In the genomic region with DNA sequence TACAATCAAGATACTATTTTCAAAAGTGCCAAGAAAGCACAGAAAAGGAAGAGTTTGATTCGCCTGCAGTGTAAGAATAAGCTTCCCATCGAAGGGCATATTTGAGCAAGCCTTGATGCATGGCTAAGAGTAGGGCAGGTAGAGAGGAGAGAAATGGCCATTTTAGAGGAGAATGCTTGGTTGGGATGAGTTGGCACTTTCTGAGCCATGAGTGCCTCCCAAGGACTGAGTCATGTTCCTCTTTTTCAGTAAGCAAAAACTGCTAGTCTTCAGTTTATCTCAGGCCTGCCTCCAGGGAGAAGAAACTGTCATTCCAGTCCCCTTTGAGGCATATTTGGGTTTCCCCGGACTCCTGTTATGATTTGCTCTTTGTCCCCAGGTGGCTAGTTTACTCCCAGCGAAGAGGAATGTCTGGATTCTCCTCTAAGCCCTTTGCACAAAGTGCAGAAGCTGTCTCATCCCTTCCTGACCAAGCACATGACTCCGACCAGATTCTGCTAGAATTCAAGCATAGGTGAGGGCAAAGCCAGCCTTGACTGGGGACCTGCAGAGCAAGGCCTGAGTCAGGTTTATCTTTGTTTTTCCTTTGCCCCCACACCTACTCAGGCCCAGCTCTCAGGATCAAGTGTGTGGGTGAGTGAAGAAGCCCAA, we compare ENCODE assay signal across 10 cellular contexts.
DNase-seq lines count a peak whose midpoint lies in the region; ATAC-seq and TF ChIP-seq lines count a peak whose summit lies in the region.
"Had no signal": no experiment of that assay in that cellular context is flagged by ENCODE, and none has a peak within 500 bp of the region (broad histone marks: within the 10 kb centered on the region; RNA-seq: fewer than 3 reads in every experiment).

No MANE protein-coding gene starts in this region.

- DNase-seq in CD1c-positive myeloid dendritic cell (ENCODE audit: extremely low spot score) = peak; percentile 68
- peak; percentile 17 to 54 for DNase-seq in NOMO-1 (lab: John Stamatoyannopoulos, UW; ENCODE audit: unreplicated experiment in 2 of 2)
- DNase-seq in foreskin fibroblast = peak; percentile 59 to 78
- no peak for DNase-seq in Calu3
- no peak for DNase-seq in NCI-H526 (lab: John Stamatoyannopoulos, UW)
- no peak for DNase-seq in Right ventricle myocardium inferior (ENCODE audit: missing footprints)
- DNase-seq in immature natural killer cell = no peak

- BruUV-seq in Calu3 (replicated peaks; lab: Mats Ljungman, UMichigan) = no TSS peak

- ATAC-seq in Right ventricle myocardium inferior = no peak

- POLR2A ChIA-PET in HEK293 (lab: Yijun Ruan, JAX) = no interaction called here

- no peak overlapping the region for H3K4me3 ChIP-seq in HEK293 (ENCODE audit: low read depth, low read length)
- no peak overlapping the region for H3K4me3 ChIP-seq in foreskin fibroblast (ENCODE audit: low read depth in 1 of 2, low read length in 2 of 2)
- H3K4me3 ChIP-seq: lung, vagina had no signal

- TF ChIP-seq CTCF in HEK293 (tag by site-specific recombination; IDR thresholded peaks at IDR 0.05) (no peak), foreskin fibroblast (IDR thresholded peaks at IDR 0.05; ENCODE audit: low read depth, low read length) (no peak), Calu3 (IDR thresholded peaks at IDR 0.05; ENCODE audit: unreplicated experiment) (no peak)

- no peaks in the 10 kb centered on the region for H3K36me3 ChIP-seq in HEK293 (ENCODE audit: control insufficient read depth in 2 of 2, insufficient read depth in 1 of 2, low read length in 2 of 2)
- H3K36me3 ChIP-seq: vagina had no signal

- H3K27ac Mint-ChIP-seq in Calu3 (ENCODE audit: unreplicated experiment) (no peak overlapping the region), immature natural killer cell (no peak overlapping the region)

- no peaks in the 10 kb centered on the region for H3K4me1 ChIP-seq in HEK293 (ENCODE audit: control insufficient read depth, insufficient read depth, low read length)
- H3K4me1 ChIP-seq: vagina had no signal

- H3K9me3 Mint-ChIP-seq in Calu3 (ENCODE audit: low read depth, unreplicated experiment) = peaks cover 6% of the 10 kb centered on the region
- no peaks in the 10 kb centered on the region for H3K9me3 Mint-ChIP-seq in immature natural killer cell

- H3K36me3 Mint-ChIP-seq in Calu3 (ENCODE audit: insufficient read depth, unreplicated experiment) (no peaks in the 10 kb centered on the region), immature natural killer cell (no peaks in the 10 kb centered on the region)

- H3K4me1 Mint-ChIP-seq in Calu3 (ENCODE audit: low read depth, unreplicated experiment) (peaks cover 12% of the 10 kb centered on the region), immature natural killer cell (no peaks in the 10 kb centered on the region)

- no peak overlapping the region for H3K27ac ChIP-seq in HEK293 (ENCODE audit: extremely low read depth, low read depth, low read length)
- H3K27ac ChIP-seq: vagina had no signal

- H3K4me3 Mint-ChIP-seq in Calu3 (ENCODE audit: low read depth, unreplicated experiment) (no peak overlapping the region), immature natural killer cell (no peak overlapping the region)

- intact Hi-C loops in Calu3 (cut with micrococcal nuclease; ENCODE audit: unreplicated experiment) (no loop called here), Right ventricle myocardium inferior (cut with DNase I) (no loop called here)

- no peaks in the 10 kb centered on the region for H3K9me3 ChIP-seq in HEK293 (ENCODE audit: control insufficient read depth, insufficient read depth, low read depth, low read length)
- H3K9me3 ChIP-seq: vagina had no signal

- peaks cover 46% of the 10 kb centered on the region for H3K27me3 Mint-ChIP-seq in Calu3 (ENCODE audit: unreplicated experiment)
- H3K27me3 Mint-ChIP-seq in immature natural killer cell (ENCODE audit: low read depth in 3 of 3) = peaks cover 2 to 9% (median 2%) of the 10 kb centered on the region in 3 donors

- CTCF ChIA-PET in HEK293 (lab: Yijun Ruan, JAX) (no interaction called here), Calu3 (lab: Charles Lee) (no interaction called here)

TF ChIP-seq in HEK293, 187 proteins besides CTCF, POLR2A, EP300 and RAD21:
- TF ChIP-seq ZFHX2 (tag by site-specific recombination; conservative IDR thresholded peaks at IDR 0.05) (0 out of 2 replicates have a peak, but pooled peaks have one; percentile 14), ZNF366 (tag by site-specific recombination; conservative IDR thresholded peaks at IDR 0.05) (no peak)

Comparison
In these comparisons a context has a peak if more than half of its experiments do, and no peak if none do; other contexts are left out.
1. DNase-seq: peak in CD1c-positive myeloid dendritic cell (single experiment), NOMO-1 (2 of 2) and foreskin fibroblast (2 of 2); none in Calu3 (single experiment), NCI-H526 (0 of 2), Right ventricle myocardium inferior (single experiment) and immature natural killer cell (0 of 3).